Comparison of ENCODE assay signal across 8 cellular contexts in the genomic region with DNA sequence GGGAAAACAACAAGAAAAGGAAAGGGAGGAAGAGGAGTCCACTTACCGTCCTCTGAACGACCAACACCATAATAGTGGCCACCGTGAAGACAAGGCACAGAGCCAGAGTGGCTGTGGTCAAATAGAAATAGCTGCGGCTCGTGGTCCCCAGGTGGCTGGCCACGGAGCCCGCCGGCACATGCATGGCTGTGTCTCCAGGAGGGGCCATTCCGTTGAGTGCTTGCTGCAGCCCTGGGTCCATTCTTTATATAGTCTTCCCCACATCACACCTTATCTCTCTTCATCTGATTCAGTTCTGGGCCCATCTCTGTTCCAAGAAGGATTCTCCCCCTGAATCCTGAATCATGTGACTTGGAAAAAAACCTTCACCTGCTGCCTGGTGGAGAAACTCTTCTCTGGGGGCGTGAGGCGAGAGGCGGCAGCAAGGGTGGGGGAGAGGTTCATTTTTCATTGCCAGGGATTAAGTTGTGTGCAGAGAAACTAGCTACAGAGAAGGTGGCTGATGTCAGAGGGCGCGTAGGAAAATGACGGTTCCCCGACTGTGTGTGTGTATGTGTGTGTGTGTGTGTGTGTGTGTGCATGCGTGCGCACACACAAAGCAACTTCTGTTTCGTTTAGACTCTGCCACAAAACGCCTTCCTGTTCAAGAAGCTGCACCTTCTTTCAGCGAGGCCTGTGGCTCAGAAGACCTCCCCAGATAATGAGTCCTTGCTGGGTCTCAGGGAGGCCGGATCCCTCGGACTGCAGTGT. TPM values are rescaled to one million over a fixed set of nuclear protein-coding genes. Genes with fewer than 3 reads are reported as not detected.
DNase-seq lines count a peak whose midpoint lies in the region; ATAC-seq and TF ChIP-seq lines count a peak whose summit lies in the region.

A gene with protein sequence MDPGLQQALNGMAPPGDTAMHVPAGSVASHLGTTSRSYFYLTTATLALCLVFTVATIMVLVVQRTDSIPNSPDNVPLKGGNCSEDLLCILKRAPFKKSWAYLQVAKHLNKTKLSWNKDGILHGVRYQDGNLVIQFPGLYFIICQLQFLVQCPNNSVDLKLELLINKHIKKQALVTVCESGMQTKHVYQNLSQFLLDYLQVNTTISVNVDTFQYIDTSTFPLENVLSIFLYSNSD (minus strand): TSS at position 529 of the 750 bp plus-strand sequence. CDS start 288 bp downstream, at position 241.

- ATAC-seq in HG03565 (IDR thresholded peaks at IDR 0.05; ENCODE audit: unreplicated experiment) (peak; percentile 51), GM19455 (IDR thresholded peaks at IDR 0.05; ENCODE audit: unreplicated experiment) (no peak)

- no peaks in the 10 kb centered on the region for H3K36me3 Mint-ChIP-seq in immature natural killer cell

- POLR2A ChIA-PET in HEK293T (lab: Yijun Ruan, JAX): no interaction called here

- peaks cover 6 to 9% (median 7%) of the 10 kb centered on the region in 3 donors for H3K27me3 Mint-ChIP-seq in immature natural killer cell (ENCODE audit: low read depth in 3 of 3)

- peaks cover 52 to 58% of the 10 kb centered on the region in 2 donors for H3K4me1 Mint-ChIP-seq in immature natural killer cell

- H3K27ac Mint-ChIP-seq in immature natural killer cell: peak within 1 kb of the TSS; percentile 90 to 98 (median 92)

- H3K9me3 Mint-ChIP-seq in immature natural killer cell: no peaks in the 10 kb centered on the region

- peak within 1 kb of the TSS; percentile 89 to 99 (median 91) for H3K4me3 Mint-ChIP-seq in immature natural killer cell

- CTCF ChIA-PET in HEK293T (lab: Yijun Ruan, JAX): no interaction called here

- DNase-seq in activated CD8-positive, alpha-beta memory T cell treated with anti-CD3 and anti-CD28 coated beads, Interleukin-2, amount 50 U/mL, for 24 hours (ENCODE audit: extremely low read depth): peak; percentile 39
- DNase-seq in immature natural killer cell (peak; percentile 58 to 70 (median 62)), occipital lobe (lab: John Stamatoyannopoulos, UW) (no peak), HEK293T (ENCODE audit: extremely low spot score) (no peak), NCI-H748 (lab: John Stamatoyannopoulos, UW; ENCODE audit: unreplicated experiment) (no peak)
- DNase-seq in stimulated activated CD8-positive, alpha-beta memory T cell treated with anti-CD3 and anti-CD28 coated beads, Interleukin-7, amount 100 ng/mL, for 4 hours (ENCODE audit: low read depth in 2 of 2): peak; percentile 63 to 69

TF ChIP-seq in HEK293T, 16 proteins besides CTCF, POLR2A, EP300 and RAD21:
- TF ChIP-seq HDGF (IDR thresholded peaks at IDR 0.05; ENCODE audit: borderline replicate concordance): no peak
- no peak for TF ChIP-seq ARNT (IDR thresholded peaks at IDR 0.05)
- no peak for TF ChIP-seq FOXM1 (IDR thresholded peaks at IDR 0.05; ENCODE audit: borderline replicate concordance)
- TF ChIP-seq, protein P1, sequence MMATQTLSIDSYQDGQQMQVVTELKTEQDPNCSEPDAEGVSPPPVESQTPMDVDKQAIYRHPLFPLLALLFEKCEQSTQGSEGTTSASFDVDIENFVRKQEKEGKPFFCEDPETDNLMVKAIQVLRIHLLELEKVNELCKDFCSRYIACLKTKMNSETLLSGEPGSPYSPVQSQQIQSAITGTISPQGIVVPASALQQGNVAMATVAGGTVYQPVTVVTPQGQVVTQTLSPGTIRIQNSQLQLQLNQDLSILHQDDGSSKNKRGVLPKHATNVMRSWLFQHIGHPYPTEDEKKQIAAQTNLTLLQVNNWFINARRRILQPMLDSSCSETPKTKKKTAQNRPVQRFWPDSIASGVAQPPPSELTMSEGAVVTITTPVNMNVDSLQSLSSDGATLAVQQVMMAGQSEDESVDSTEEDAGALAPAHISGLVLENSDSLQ (IDR thresholded peaks at IDR 0.05): no peak
- TF ChIP-seq ZNF384 (IDR thresholded peaks at IDR 0.05): no peak

RNA-seq across cellular contexts. Expression of the gene that starts here (rescaled TPM):
- polyA plus RNA-seq in immature natural killer cell: 10 to 100 TPM in 1 of 3 donors, 1 to 10 TPM in 2; 3.1 to 10.9 (median 6.0) TPM
- 1.1 TPM for total RNA-seq in occipital lobe

Comparison
In these comparisons a context has a peak if more than half of its experiments do, and no peak if none do; other contexts are left out.
1. DNase-seq: peak in activated CD8-positive, alpha-beta memory T cell treated with anti-CD3 and anti-CD28 coated beads, Interleukin-2, amount 50 U/mL, for 24 hours (single experiment), immature natural killer cell (3 of 3) and stimulated activated CD8-positive, alpha-beta memory T cell treated with anti-CD3 and anti-CD28 coated beads, Interleukin-7, amount 100 ng/mL, for 4 hours (2 of 2); none in occipital lobe (single experiment), HEK293T (single experiment) and NCI-H748 (single experiment).